In the genomic region with DNA sequence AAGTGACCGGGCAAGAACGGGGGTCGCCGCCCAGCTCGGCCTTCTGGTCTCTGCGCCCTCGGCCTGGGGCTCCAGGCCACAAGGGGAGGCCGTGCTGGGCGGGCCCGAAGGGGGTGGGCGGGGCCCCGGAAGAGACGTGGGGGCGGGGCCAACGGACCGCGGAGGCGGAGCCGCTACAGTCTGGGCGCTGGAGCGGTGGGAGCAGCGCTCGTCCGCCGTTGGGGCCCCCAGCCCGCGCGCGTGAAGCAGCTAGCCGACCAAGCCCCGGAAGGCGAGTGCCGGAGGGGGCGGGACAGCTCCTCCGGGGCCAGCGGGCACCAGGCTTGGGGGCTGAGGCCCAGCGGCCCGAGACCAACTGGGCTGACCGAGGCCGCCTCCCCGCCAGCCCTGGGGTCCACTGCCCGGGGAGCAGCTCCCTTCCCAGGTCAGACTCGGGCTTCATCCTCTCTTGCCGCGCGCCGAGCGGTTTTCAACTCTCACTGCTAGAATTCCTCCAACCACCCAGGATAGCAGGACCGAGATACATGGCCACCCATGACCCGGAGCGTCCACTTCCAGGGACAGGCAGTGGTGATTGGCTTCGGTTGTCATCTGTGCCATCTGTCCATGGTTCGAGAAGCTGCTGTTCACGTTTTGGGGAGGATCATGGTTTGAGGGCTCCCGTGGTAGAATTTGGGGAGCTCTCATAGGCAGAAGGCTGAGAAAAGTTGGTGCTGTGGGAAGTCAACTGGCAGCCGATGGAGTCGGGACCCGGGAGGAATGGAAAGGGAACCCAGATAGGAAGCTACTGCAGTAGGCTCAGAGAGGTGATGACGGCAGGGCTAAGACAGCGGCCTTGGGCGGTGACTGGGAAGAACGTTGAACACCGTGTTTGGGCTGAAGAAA, we compare ENCODE assay signal across 8 cellular contexts. TPM values are rescaled to one million over a fixed set of nuclear protein-coding genes. Genes with fewer than 3 reads are reported as not detected.
A peak's percentile ranks its signal among the peaks of the same experiment; 100 is the strongest.
DNase-seq lines count a peak whose midpoint lies in the region; ATAC-seq and TF ChIP-seq lines count a peak whose summit lies in the region.

No MANE protein-coding gene starts in this region.

- peaks cover 7% of the 10 kb centered on the region for H3K4me1 ChIP-seq in HUES6 (ENCODE audit: control insufficient read depth, insufficient read depth, low read length)

- H3K27me3 ChIP-seq in HUES6 (ENCODE audit: control insufficient read depth, insufficient read depth, low read length), result peaks cover 34% of the 10 kb centered on the region

- DNase-seq in Caki2 (ENCODE audit: low read depth) (peak; percentile 53), RPMI8226 (peak; percentile 82), fibroblast of pulmonary artery (ENCODE audit: low read depth) (peak; percentile 67), natural killer cell (peak; percentile 78)
- peak; percentile 70 for DNase-seq in activated T-helper 9 cell treated with anti-CD3 and anti-CD28 coated beads, Interleukin-2, amount 50 U/mL, for 16 hours (ENCODE audit: low read depth)
- peak; percentile 44 to 85 (median 74) for DNase-seq in stimulated activated naive CD4-positive, alpha-beta T cell (lab: John Stamatoyannopoulos, UW)

- H3K9me3 ChIP-seq in HUES6 (ENCODE audit: control insufficient read depth, insufficient read depth, low read depth, low read length), result no peaks in the 10 kb centered on the region

- H3K4me1 Mint-ChIP-seq in natural killer cell, result peaks cover 28 to 40% of the 10 kb centered on the region in 2 donors

- H3K36me3 Mint-ChIP-seq in natural killer cell, result no peaks in the 10 kb centered on the region

- no peaks in the 10 kb centered on the region for H3K9me3 Mint-ChIP-seq in natural killer cell

- no peak for TF ChIP-seq CTCF in fibroblast of pulmonary artery (IDR thresholded peaks at IDR 0.05; ENCODE audit: low read length, missing control alignments)
- no peak for TF ChIP-seq CTCF in natural killer cell (IDR thresholded peaks at IDR 0.05)

- no peaks in the 10 kb centered on the region for H3K27me3 Mint-ChIP-seq in natural killer cell (ENCODE audit: low read depth in 2 of 2)

- H3K4me3 ChIP-seq in HUES6 (ENCODE audit: low read depth, low read length) (peak overlapping the region; percentile 76), fibroblast of pulmonary artery (replicated peaks; ENCODE audit: low read depth, low read length) (peak overlapping the region; percentile 66)

- no peak overlapping the region for H3K27ac ChIP-seq in HUES6 (ENCODE audit: low read depth, low read length)

- H3K36me3 ChIP-seq in HUES6 (ENCODE audit: control insufficient read depth, insufficient read depth, low read length), result no peaks in the 10 kb centered on the region

- peak overlapping the region; percentile 56 for H3K9ac ChIP-seq in HUES6 (ENCODE audit: low read length)

- intact Hi-C loops in natural killer cell (cut with micrococcal nuclease), result loop anchor here (2.0 kb wide), 1 partner anchor 36 kb away; no protein-coding TSS in a partner anchor

- H3K4me3 Mint-ChIP-seq in natural killer cell, result peak overlapping the region; percentile 91

- in situ Hi-C loops in Caki2 (cut with HindIII; ENCODE audit: low pct_unique_long_range_greater_than_20kb, low sequenced_read_pairs), result no loop called here

- ATAC-seq in GM21381 (IDR thresholded peaks at IDR 0.05; ENCODE audit: unreplicated experiment) (peak; percentile 93), natural killer cell (peak; percentile 98 to 99 (median 98))

- peak overlapping the region; percentile 75 to 87 for H3K27ac Mint-ChIP-seq in natural killer cell

RNA-seq across cellular contexts. Expression of gene LCMT1, which starts 44.6 kb away (rescaled TPM):
- total RNA-seq in Caki2 (2014; rRNA removed; shearing (Covaris generic); ENCODE audit: low replicate concordance), result 45.4 and 48.0 TPM in 2 replicates
- total RNA-seq in natural killer cell, result 10 to 100 TPM; 28.8 to 49.5 (median 43.0) TPM

RNA-seq across cellular contexts. Expression of gene ARHGAP17, which starts 51.8 kb away (rescaled TPM):
- total RNA-seq in Caki2 (2014; rRNA removed; shearing (Covaris generic); ENCODE audit: low replicate concordance), result 17.6 and 20.2 TPM in 2 replicates
- 10 to 100 TPM; 67.0 to 85.7 (median 84.7) TPM for total RNA-seq in natural killer cell
